8 cellular contexts compared by ENCODE assay signal in the genomic region with DNA sequence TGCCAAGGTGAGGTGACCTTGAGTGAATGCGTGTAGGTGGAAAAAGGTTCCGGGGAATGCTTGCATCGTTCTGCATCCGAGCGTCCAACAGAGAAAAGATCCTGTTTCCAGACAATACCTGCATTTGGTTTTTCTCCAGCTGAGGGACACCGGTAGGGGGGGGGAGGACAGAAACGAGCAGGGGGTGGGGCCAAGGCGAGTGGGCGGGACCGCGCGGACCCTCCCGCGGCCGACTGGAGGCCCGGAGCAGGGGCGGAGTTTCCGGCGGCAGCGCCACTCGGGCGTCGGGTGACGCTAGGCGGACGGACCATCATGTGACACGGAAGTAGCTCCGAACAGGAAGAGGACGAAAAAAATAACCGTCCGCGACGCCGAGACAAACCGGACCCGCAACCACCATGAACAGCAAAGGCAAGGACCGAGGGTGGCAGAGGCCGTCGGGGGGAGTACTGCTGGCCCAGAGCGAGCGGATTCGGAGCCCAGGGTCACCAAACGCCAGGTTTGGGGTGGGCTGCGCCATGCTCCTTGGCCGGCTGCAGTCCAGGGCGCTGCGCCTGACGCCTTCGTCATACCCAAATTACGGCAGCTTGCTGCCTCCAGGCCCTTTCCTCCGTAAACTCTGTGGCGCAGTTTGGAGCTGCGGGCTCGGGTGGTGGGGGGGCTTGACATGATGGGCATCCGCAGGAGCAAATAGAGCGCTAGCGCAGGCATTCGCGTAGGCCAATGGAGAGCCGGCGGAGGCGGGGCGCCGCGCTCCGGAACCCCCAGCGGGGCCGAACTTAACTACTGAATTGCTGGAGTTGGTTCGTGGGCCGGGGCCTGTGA. TPM values are rescaled to one million over a fixed set of nuclear protein-coding genes. Genes with fewer than 3 reads are reported as not detected.
DNase-seq lines count a peak whose midpoint lies in the region; TF ChIP-seq lines count a peak whose summit lies in the region.

A gene with protein sequence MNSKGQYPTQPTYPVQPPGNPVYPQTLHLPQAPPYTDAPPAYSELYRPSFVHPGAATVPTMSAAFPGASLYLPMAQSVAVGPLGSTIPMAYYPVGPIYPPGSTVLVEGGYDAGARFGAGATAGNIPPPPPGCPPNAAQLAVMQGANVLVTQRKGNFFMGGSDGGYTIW (plus strand): TSS at position 317 of the 825 bp plus-strand sequence. CDS start 82 bp downstream, at position 399.

- H3K27me3 Mint-ChIP-seq in HFFc6 (ENCODE audit: insufficient read depth): no peaks in the 10 kb centered on the region; the same call in none of the 2 replicates
- H3K27me3 Mint-ChIP-seq in activated naive CD4-positive, alpha-beta T cell treated with anti-CD3 and anti-CD28 coated beads, Interleukin-2, amount 10 ng/mL, durations not matched to agents 7 days and 5 days: peaks cover 7% of the 10 kb centered on the region

- 0 out of 2 replicates have a peak, but pooled peaks have one; percentile 27 for TF ChIP-seq CTCF in HFFc6 (IDR thresholded peaks at IDR 0.05)

- H3K4me3 ChIP-seq in GM08714 (ENCODE audit: low read length): peak within 1 kb of the TSS; percentile 82

- peaks cover 36% of the 10 kb centered on the region for H3K4me1 Mint-ChIP-seq in HFFc6 (ENCODE audit: low read depth)
- peaks cover 44% of the 10 kb centered on the region for H3K4me1 Mint-ChIP-seq in activated naive CD4-positive, alpha-beta T cell treated with anti-CD3 and anti-CD28 coated beads, Interleukin-2, amount 10 ng/mL, durations not matched to agents 7 days and 5 days

- CTCF ChIA-PET in activated naive CD4-positive, alpha-beta T cell treated with anti-CD3 and anti-CD28 coated beads, Interleukin-2, amount 10 ng/mL, durations not matched to agents 7 days and 5 days (lab: Charles Lee): interaction anchor here (1.0 to 1.6 kb wide), 3 partner anchors 14 to 474 kb away, joined by 3 to 6 read pairs (median 4); a partner anchor contains a TSS

- H3K27ac Mint-ChIP-seq in HFFc6: peak within 1 kb of the TSS; percentile 99
- peak within 1 kb of the TSS; percentile 100 for H3K27ac Mint-ChIP-seq in activated naive CD4-positive, alpha-beta T cell treated with anti-CD3 and anti-CD28 coated beads, Interleukin-2, amount 10 ng/mL, durations not matched to agents 7 days and 5 days

- peak within 1 kb of the TSS; percentile 99 for H3K27ac ChIP-seq in temporal lobe (ENCODE audit: low read depth, low read length)

- H3K4me3 Mint-ChIP-seq in HFFc6: peak within 1 kb of the TSS; percentile 94
- peak within 1 kb of the TSS; percentile 96 for H3K4me3 Mint-ChIP-seq in activated naive CD4-positive, alpha-beta T cell treated with anti-CD3 and anti-CD28 coated beads, Interleukin-2, amount 10 ng/mL, durations not matched to agents 7 days and 5 days

- peak; percentile 91 for DNase-seq in HFFc6
- DNase-seq in NAMALWA (ENCODE audit: low spot score): peak; percentile 96
- DNase-seq in SK-N-DZ (ENCODE audit: low spot score): peak; percentile 96
- DNase-seq in activated naive CD4-positive, alpha-beta T cell treated with anti-CD3 and anti-CD28 coated beads, Interleukin-2, amount 10 ng/mL, durations not matched to agents 7 days and 5 days: peak; percentile 97
- DNase-seq in germinal center (ENCODE audit: low spot score): peak; percentile 99
- DNase-seq in occipital lobe (lab: John Stamatoyannopoulos, UW): peak; percentile 89

- peaks cover 28% of the 10 kb centered on the region for H3K36me3 Mint-ChIP-seq in HFFc6 (ENCODE audit: low read depth)
- peaks cover 35% of the 10 kb centered on the region for H3K36me3 Mint-ChIP-seq in activated naive CD4-positive, alpha-beta T cell treated with anti-CD3 and anti-CD28 coated beads, Interleukin-2, amount 10 ng/mL, durations not matched to agents 7 days and 5 days

- no peaks in the 10 kb centered on the region for H3K9me3 Mint-ChIP-seq in HFFc6
- H3K9me3 Mint-ChIP-seq in activated naive CD4-positive, alpha-beta T cell treated with anti-CD3 and anti-CD28 coated beads, Interleukin-2, amount 10 ng/mL, durations not matched to agents 7 days and 5 days: no peaks in the 10 kb centered on the region

RNA-seq across cellular contexts. Expression of the gene that starts here (rescaled TPM):
- 100 to 1,000 TPM in 4 of 6 experiments, 10 to 100 TPM in 2; 84.7 to 137 (median 117) TPM for total RNA-seq in HFFc6 (2021; fragmentation: NEBNext Ultra II Directional; extraction: Animal tissue kit (Norgen Biotek cat#: 25700))
- polyA plus RNA-seq in SK-N-DZ (2014; cell fraction: cytosol; rRNA removed): 171 and 190 TPM in 2 replicates
- polyA plus RNA-seq in SK-N-DZ (2014; cell fraction: nucleus; rRNA removed): 77.4 and 110 TPM in 2 replicates
- total RNA-seq in occipital lobe (66.8 TPM), temporal lobe (45.7 TPM)

Comparison
In these comparisons a context has a peak if more than half of its experiments do, and no peak if none do; other contexts are left out.
1. Peak in every context shown above with its lines: DNase-seq, H3K4me3 ChIP-seq and H3K27ac ChIP-seq.